In the genomic region with DNA sequence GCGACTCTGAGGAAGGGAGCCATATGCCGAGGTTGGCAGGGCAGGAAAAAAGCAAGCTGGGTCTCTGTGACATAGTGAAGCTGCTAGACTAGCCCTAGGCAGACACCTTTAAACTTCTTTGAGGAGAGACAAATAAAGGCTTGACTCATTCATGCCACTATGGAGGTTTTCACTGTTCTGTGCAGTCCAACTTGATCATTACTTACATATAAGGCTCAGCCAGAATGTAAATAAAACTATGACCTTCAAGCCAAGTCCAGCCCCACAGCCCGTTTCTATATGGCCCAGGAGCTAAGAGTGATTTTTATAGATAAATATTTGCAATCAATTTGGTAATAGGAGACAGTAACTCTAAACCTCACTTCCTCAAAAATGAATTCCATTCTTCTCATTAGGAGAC, we compare ENCODE assay signal across 20 cellular contexts. TPM values are rescaled to one million over a fixed set of nuclear protein-coding genes. Genes with fewer than 3 reads are reported as not detected.
DNase-seq lines count a peak whose midpoint lies in the region; ATAC-seq, FAIRE-seq and TF ChIP-seq lines count a peak whose summit lies in the region.
"Had no signal": no experiment of that assay in that cellular context is flagged by ENCODE, and none has a peak within 500 bp of the region (broad histone marks: within the 10 kb centered on the region; RNA-seq: fewer than 3 reads in every experiment).

No MANE protein-coding gene starts in this region.

- TF ChIP-seq EP300 in HepG2 (IDR thresholded peaks at IDR 0.05; ENCODE audit: low read depth in 2 of 2, low read length in 2 of 2), result no peak
- TF ChIP-seq EP300 in HepG2 (CRISPR knock-in tag; IDR thresholded peaks at IDR 0.05; ENCODE audit: borderline replicate concordance), result no peak

- H3K4me2 ChIP-seq in HepG2 (ENCODE audit: low read depth, low read length), result no peak overlapping the region

- no peak overlapping the region for H3K9ac ChIP-seq in HepG2 (ENCODE audit: insufficient read depth, low read depth, low read length)

- FAIRE-seq in HepG2 (lab: Jason Lieb, UNC), result no peak
- FAIRE-seq: A204.1, D721Med had no signal

- POLR2A ChIA-PET in HepG2 (lab: Yijun Ruan, JAX), result no interaction called here

- no TSS peak for BruUV-seq in HepG2 (replicated peaks; lab: Mats Ljungman, UMichigan)

- H3K27ac ChIP-seq in HepG2 (ENCODE audit: extremely low read length, insufficient read depth, low read length), result no peak overlapping the region
- no peak overlapping the region for H3K27ac ChIP-seq in right lobe of liver
- H3K27ac ChIP-seq in muscle layer of duodenum (ENCODE audit: low read length), result peak overlapping the region; percentile 6
- H3K27ac ChIP-seq: SJSA1 had no signal

- in situ Hi-C loops in HepG2 (cut with HindIII; ENCODE audit: extremely low pct_ligation_motif_present, low pct_unique_long_range_greater_than_20kb), result no loop called here

- no peak overlapping the region for H3K4me3 ChIP-seq in HepG2 (replicated peaks in 1 of 3; ENCODE audit: insufficient read depth in 1 of 3, low read depth in 2 of 3, low read length in 3 of 3)
- H3K4me3 ChIP-seq in right lobe of liver, result no peak overlapping the region
- no peak overlapping the region for H3K4me3 ChIP-seq in muscle layer of duodenum (ENCODE audit: low read depth in 1 of 2, low read length in 2 of 2)
- H3K4me3 ChIP-seq: Peyer's patch, SJSA1 had no signal

- 27% methylated on average over 3 of the region's 3 CpGs for WGBS in HepG2 (ENCODE audit: low lambda C conversion rate)
- WGBS in right lobe of liver (ENCODE audit: insufficient coverage, low coverage, low lambda C conversion rate, missing lambda C conversion rate), result 53% methylated on average over 3 of the region's 3 CpGs

- H3K27me3 ChIP-seq in HepG2 (ENCODE audit: control insufficient read depth in 1 of 2, insufficient read depth in 2 of 2, low read length in 2 of 2) (no peaks in the 10 kb centered on the region), right lobe of liver (no peaks in the 10 kb centered on the region), muscle layer of duodenum (ENCODE audit: low read depth, low read length) (no peaks in the 10 kb centered on the region)
- H3K27me3 ChIP-seq: Peyer's patch, SJSA1 had no signal

- H3K9me3 ChIP-seq in HepG2 (ENCODE audit: low read length), result no peaks in the 10 kb centered on the region
- no peaks in the 10 kb centered on the region for H3K9me3 ChIP-seq in right lobe of liver
- H3K9me3 ChIP-seq in muscle layer of duodenum (ENCODE audit: control insufficient read depth in 1 of 2, low read length in 2 of 2), result no peaks in the 10 kb centered on the region
- H3K9me3 ChIP-seq: Peyer's patch, SJSA1 had no signal

- no peak for TF ChIP-seq CTCF in HepG2 (CRISPR knock-in tag; IDR thresholded peaks at IDR 0.05)
- TF ChIP-seq CTCF in right lobe of liver (IDR thresholded peaks at IDR 0.05), result no peak

- TF ChIP-seq POLR2A in HepG2 (IDR thresholded peaks at IDR 0.05; ENCODE audit: insufficient read depth in 1 of 2, low read depth in 2 of 2, low read length in 2 of 2), result no peak
- TF ChIP-seq POLR2A in right lobe of liver (IDR thresholded peaks at IDR 0.05), result no peak

- CTCF ChIA-PET in HepG2 (lab: Yijun Ruan, JAX; ENCODE audit: low intra/inter-chr PET ratio, low total read pairs), result no interaction called here

- intact Hi-C loops in HepG2 (cut with micrococcal nuclease; ENCODE audit: unreplicated experiment) (no loop called here), right lobe of liver (cut with DNase I) (no loop called here), head of caudate nucleus (cut with DNase I) (no loop called here)

- peak; percentile 62 for ATAC-seq in HepG2
- no peak for ATAC-seq in right lobe of liver
- peak; percentile 17 for ATAC-seq in esophagus mucosa
- ATAC-seq in HG03469 (IDR thresholded peaks at IDR 0.05; ENCODE audit: unreplicated experiment), result no peak
- no peak for ATAC-seq in HG03439 (IDR thresholded peaks at IDR 0.05; ENCODE audit: unreplicated experiment)

- H3K36me3 ChIP-seq in HepG2 (replicated peaks in 1 of 2; ENCODE audit: control insufficient read depth in 1 of 2, insufficient read depth in 2 of 2, low read length in 2 of 2), result no peaks in the 10 kb centered on the region
- H3K36me3 ChIP-seq in right lobe of liver, result no peaks in the 10 kb centered on the region
- H3K36me3 ChIP-seq in muscle layer of duodenum (ENCODE audit: control insufficient read depth in 1 of 2, insufficient read depth in 2 of 2, low read length in 2 of 2), result no peaks in the 10 kb centered on the region
- H3K36me3 ChIP-seq: Peyer's patch had no signal

- no peak overlapping the region for H2AFZ ChIP-seq in HepG2 (ENCODE audit: low read length)

- DNase-seq in HepG2 (ENCODE audit: low spot score) (peak; percentile 18), right lobe of liver (no peak), head of caudate nucleus (no peak)
- DNase-seq in stimulated activated CD4-positive, alpha-beta T cell treated with anti-CD3 and anti-CD28 coated beads, Interleukin-4, amount 100 ng/mL, for 24 hours, result no peak
- DNase-seq: DMS79, H7, KBM-7, NCI-H1092 treated with DMSO at 0.1 percent for 48 hours, NCI-H1436 treated with DMSO at 0.1 percent for 48 hours, NCI-H1930, Peyer's patch had no signal

- no peak for TF ChIP-seq RAD21 in HepG2 (CRISPR knock-in tag; IDR thresholded peaks at IDR 0.05)

- no peaks in the 10 kb centered on the region for H4K20me1 ChIP-seq in HepG2 (ENCODE audit: insufficient read depth, low read length)

- H3K4me1 ChIP-seq in HepG2 (ENCODE audit: insufficient read depth, low read length) (peaks cover 31% of the 10 kb centered on the region), right lobe of liver (no peaks in the 10 kb centered on the region), muscle layer of duodenum (ENCODE audit: control insufficient read depth in 1 of 2, insufficient read depth in 2 of 2, low read length in 2 of 2) (peaks cover 11 to 47% of the 10 kb centered on the region in 2 donors)

- H3K79me2 ChIP-seq in HepG2 (ENCODE audit: insufficient read depth, low read length), result no peaks in the 10 kb centered on the region

TF ChIP-seq in HepG2, 621 proteins besides CTCF, POLR2A, EP300 and RAD21 (continues in another document):
- TF ChIP-seq NCOA1 (CRISPR knock-in tag; IDR thresholded peaks at IDR 0.05) (no peak), ZNF609 (CRISPR knock-in tag; IDR thresholded peaks at IDR 0.05; ENCODE audit: borderline replicate concordance) (no peak), ZNF460 (CRISPR knock-in tag; IDR thresholded peaks at IDR 0.05; ENCODE audit: borderline replicate concordance) (no peak)

RNA-seq across cellular contexts. Expression of gene PRICKLE2, which starts 30.7 kb away (rescaled TPM):
- 0.04 and 0.07 TPM in 2 replicates for total RNA-seq in HepG2 (2016; rRNA removed; fragmentation: Illumina TruSeq; extraction: Trizol)
- not detected in 2 replicates for total RNA-seq in HepG2 (2016; cell fraction: cytosol; rRNA removed; fragmentation: Illumina TruSeq; extraction: Trizol; ENCODE audit: low read depth)
- total RNA-seq in HepG2 (2016; cell fraction: insoluble cytoplasmic fraction; rRNA removed; fragmentation: Illumina TruSeq; extraction: Trizol), result 0.02 and 0.04 TPM in 2 replicates
- 0.06 TPM in 1 of 2 replicates, not detected in the other for total RNA-seq in HepG2 (2016; cell fraction: membrane; rRNA removed; fragmentation: Illumina TruSeq; extraction: Trizol)
- total RNA-seq in HepG2 (2016; cell fraction: nucleus; rRNA removed; fragmentation: Illumina TruSeq; extraction: Trizol), result 0.22 and 0.87 TPM in 2 replicates
- 0.01 TPM in 2 replicates for polyA plus RNA-seq in HepG2 (2011; rRNA removed)
- polyA plus RNA-seq in HepG2 (2011; cell fraction: cytosol; rRNA removed), result 0.01 and 0.03 TPM in 2 replicates
- 0.02 and 0.16 TPM in 2 replicates for polyA plus RNA-seq in HepG2 (2011; cell fraction: nucleus; rRNA removed)
- polyA plus RNA-seq in HepG2 (2012), result 0.07 TPM in 1 of 2 replicates, not detected in the other
- polyA plus RNA-seq in HepG2 (2016; cell fraction: cytosol; fragmentation: Illumina TruSeq; extraction: Trizol; ENCODE audit: low read depth), result not detected in 2 replicates
- polyA plus RNA-seq in HepG2 (2016; cell fraction: insoluble cytoplasmic fraction; fragmentation: Illumina TruSeq; extraction: Trizol; ENCODE audit: low read depth), result not detected in 2 replicates
- not detected in 2 replicates for polyA plus RNA-seq in HepG2 (2016; cell fraction: membrane; fragmentation: Illumina TruSeq; extraction: Trizol; ENCODE audit: low read depth)
- 0.12 TPM in 1 of 2 replicates, not detected in the other for polyA plus RNA-seq in HepG2 (2016; cell fraction: nucleus; fragmentation: Illumina TruSeq; extraction: Trizol; ENCODE audit: insufficient read depth, low read depth)
- 0.09 and 0.20 TPM in 2 replicates for polyA minus RNA-seq in HepG2 (2011; rRNA and poly(A)+ RNA removed; ENCODE audit: low replicate concordance)
- polyA minus RNA-seq in HepG2 (2011; cell fraction: cytosol; rRNA and poly(A)+ RNA removed), result not detected in 2 replicates
- under 0.01 TPM in 1 of 2 replicates, not detected in the other for polyA minus RNA-seq in HepG2 (2011; cell fraction: nucleus; rRNA and poly(A)+ RNA removed)
- 1 to 10 TPM; 2.4 to 4.4 (median 3.3) TPM for total RNA-seq in right lobe of liver
- total RNA-seq in esophagus mucosa, result 6.0 TPM
- total RNA-seq: NCI-H460 had no signal
- polyA plus RNA-seq: CD14-positive monocyte had no signal

Comparison
In these comparisons a context has a peak if more than half of its experiments do, and no peak if none do; other contexts are left out.
1. ATAC-seq: peak in HepG2 (single experiment) and esophagus mucosa (single experiment); none in right lobe of liver (0 of 4), HG03469 (single experiment) and HG03439 (single experiment).